In the genomic region with DNA sequence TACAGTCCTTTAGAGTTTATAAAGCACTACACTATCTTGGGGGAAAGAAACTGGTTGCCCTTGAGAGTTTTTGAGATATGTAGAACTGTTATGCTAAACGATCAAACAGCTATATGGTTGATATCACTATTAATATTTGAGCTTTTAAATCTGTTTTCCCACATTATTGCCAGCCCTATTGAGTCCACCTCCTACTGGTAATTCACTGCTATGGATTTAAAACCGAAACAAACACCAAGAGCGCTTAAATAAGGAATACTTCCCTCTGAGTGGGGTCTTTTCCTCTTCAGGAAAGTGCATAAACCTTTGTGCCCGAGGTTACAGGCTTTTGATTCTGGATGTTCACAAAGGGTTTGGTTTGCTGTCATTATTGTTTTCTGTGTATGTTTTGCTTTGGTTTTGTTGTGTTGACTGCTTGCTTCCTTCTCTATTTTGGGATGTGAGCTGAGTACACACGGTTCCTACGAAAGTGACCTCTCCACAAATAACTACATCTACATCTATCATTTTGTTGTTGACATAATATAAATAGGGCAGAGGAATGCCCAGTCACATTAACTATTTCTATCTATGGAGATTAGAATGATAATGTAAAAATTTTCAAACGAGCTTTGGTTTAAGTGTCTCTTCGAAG, we compare ENCODE assay signal across 2 cellular contexts.
TF ChIP-seq lines count a peak whose summit lies in the region.

No MANE protein-coding gene starts in this region.

TF ChIP-seq in A549, 52 proteins besides CTCF, POLR2A, EP300 and RAD21:
- TF ChIP-seq, protein P1, sequence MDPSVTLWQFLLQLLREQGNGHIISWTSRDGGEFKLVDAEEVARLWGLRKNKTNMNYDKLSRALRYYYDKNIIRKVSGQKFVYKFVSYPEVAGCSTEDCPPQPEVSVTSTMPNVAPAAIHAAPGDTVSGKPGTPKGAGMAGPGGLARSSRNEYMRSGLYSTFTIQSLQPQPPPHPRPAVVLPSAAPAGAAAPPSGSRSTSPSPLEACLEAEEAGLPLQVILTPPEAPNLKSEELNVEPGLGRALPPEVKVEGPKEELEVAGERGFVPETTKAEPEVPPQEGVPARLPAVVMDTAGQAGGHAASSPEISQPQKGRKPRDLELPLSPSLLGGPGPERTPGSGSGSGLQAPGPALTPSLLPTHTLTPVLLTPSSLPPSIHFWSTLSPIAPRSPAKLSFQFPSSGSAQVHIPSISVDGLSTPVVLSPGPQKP (IDR thresholded peaks at IDR 0.05; ENCODE audit: low read depth, low read length), result no peak
- TF ChIP-seq RARB (CRISPR knock-in tag; IDR thresholded peaks at IDR 0.05), result no peak
- TF ChIP-seq BHLHE40 (IDR thresholded peaks at IDR 0.05; ENCODE audit: low read depth, low read length), result no peak
- TF ChIP-seq HEYL (CRISPR knock-in tag; IDR thresholded peaks at IDR 0.05), result no peak

TF ChIP-seq in K562, 482 proteins besides CTCF, POLR2A, EP300 and RAD21:
- TF ChIP-seq PHB (CRISPR knock-in tag; IDR thresholded peaks at IDR 0.05), result no peak
- no peak for TF ChIP-seq ZNF143 (CRISPR knock-in tag; IDR thresholded peaks at IDR 0.05)
- TF ChIP-seq, protein P2, sequence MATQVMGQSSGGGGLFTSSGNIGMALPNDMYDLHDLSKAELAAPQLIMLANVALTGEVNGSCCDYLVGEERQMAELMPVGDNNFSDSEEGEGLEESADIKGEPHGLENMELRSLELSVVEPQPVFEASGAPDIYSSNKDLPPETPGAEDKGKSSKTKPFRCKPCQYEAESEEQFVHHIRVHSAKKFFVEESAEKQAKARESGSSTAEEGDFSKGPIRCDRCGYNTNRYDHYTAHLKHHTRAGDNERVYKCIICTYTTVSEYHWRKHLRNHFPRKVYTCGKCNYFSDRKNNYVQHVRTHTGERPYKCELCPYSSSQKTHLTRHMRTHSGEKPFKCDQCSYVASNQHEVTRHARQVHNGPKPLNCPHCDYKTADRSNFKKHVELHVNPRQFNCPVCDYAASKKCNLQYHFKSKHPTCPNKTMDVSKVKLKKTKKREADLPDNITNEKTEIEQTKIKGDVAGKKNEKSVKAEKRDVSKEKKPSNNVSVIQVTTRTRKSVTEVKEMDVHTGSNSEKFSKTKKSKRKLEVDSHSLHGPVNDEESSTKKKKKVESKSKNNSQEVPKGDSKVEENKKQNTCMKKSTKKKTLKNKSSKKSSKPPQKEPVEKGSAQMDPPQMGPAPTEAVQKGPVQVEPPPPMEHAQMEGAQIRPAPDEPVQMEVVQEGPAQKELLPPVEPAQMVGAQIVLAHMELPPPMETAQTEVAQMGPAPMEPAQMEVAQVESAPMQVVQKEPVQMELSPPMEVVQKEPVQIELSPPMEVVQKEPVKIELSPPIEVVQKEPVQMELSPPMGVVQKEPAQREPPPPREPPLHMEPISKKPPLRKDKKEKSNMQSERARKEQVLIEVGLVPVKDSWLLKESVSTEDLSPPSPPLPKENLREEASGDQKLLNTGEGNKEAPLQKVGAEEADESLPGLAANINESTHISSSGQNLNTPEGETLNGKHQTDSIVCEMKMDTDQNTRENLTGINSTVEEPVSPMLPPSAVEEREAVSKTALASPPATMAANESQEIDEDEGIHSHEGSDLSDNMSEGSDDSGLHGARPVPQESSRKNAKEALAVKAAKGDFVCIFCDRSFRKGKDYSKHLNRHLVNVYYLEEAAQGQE (CRISPR knock-in tag; IDR thresholded peaks at IDR 0.05; ENCODE audit: low read depth), result no peak
- TF ChIP-seq PPARD (CRISPR knock-in tag; IDR thresholded peaks at IDR 0.05), result no peak
